In the genomic region with DNA sequence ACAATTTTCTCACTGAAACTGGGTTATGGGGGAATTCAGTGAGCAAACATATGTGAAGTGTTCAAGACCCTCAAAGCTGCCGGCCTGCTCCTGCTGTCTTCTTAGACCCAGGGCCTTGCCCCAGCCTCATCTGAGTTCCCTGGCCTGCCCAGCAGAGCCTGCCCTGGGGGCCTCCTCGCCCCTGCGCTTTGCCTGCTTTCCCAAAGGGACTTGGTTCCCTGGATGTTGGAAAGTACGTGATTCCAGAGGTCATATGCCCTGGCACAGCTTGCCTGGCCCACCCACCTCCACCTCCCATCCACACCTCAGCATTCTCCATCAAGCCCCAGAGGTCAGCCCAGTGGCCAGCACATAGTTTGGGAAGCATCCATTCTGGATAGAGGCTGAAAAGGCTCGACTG, we compare ENCODE assay signal across 19 cellular contexts. TPM values are rescaled to one million over a fixed set of nuclear protein-coding genes. Genes with fewer than 3 reads are reported as not detected.
DNase-seq lines count a peak whose midpoint lies in the region; ATAC-seq, FAIRE-seq and TF ChIP-seq lines count a peak whose summit lies in the region.
"Had no signal": no experiment of that assay in that cellular context is flagged by ENCODE, and none has a peak within 500 bp of the region (broad histone marks: within the 10 kb centered on the region; RNA-seq: fewer than 3 reads in every experiment).

No MANE protein-coding gene starts in this region.

- no peaks in the 10 kb centered on the region for H3K4me1 Mint-ChIP-seq in MCF 10A (ENCODE audit: insufficient read depth, unreplicated experiment)

- intact Hi-C loops in breast epithelium (cut with DNase I; ENCODE audit: low total_unique reads) (no loop called here), MCF 10A (cut with micrococcal nuclease) (no loop called here), kidney (cut with DNase I) (loop anchor here (5.0 kb wide), 1 partner anchor 54 kb away; no protein-coding TSS in a partner anchor), gastrocnemius medialis (cut with DNase I; ENCODE audit: low total_unique reads) (no loop called here), uterus (cut with DNase I; ENCODE audit: low total_unique reads) (loop anchor here (5.0 kb wide), 1 partner anchor 49 kb away; no protein-coding TSS in a partner anchor)

- TF ChIP-seq CTCF in breast epithelium (IDR thresholded peaks at IDR 0.05) (no peak), MCF 10A (IDR thresholded peaks at IDR 0.05; ENCODE audit: unreplicated experiment) (no peak), kidney (IDR thresholded peaks at IDR 0.05; ENCODE audit: borderline replicate concordance, extremely low read depth, insufficient read depth) (no peak), gastrocnemius medialis (IDR thresholded peaks at IDR 0.05 in 4 of 5, conservative IDR thresholded peaks at IDR 0.05 in 1 of 5) (no peak), uterus (IDR thresholded peaks at IDR 0.05) (no peak)

- BruUV-seq in MCF 10A (replicated peaks; lab: Mats Ljungman, UMichigan): no TSS peak

- POLR2A ChIA-PET in MCF 10A (lab: Yijun Ruan, JAX): interaction anchor here (1.0 kb wide), 1 partner anchor 9 kb away, joined by 4 read pairs; no protein-coding TSS in a partner anchor

- DNase-seq in breast epithelium (ENCODE audit: low spot score in 2 of 2): no peak
- no peak for DNase-seq in MCF 10A (ENCODE audit: unreplicated experiment)
- peak; percentile 67 for DNase-seq in kidney
- DNase-seq in gastrocnemius medialis: no peak
- no peak for DNase-seq in uterus
- DNase-seq in NCI-H1105 treated with DMSO at 0.1 percent for 48 hours (lab: John Stamatoyannopoulos, UW): no peak
- DNase-seq in activated effector memory CD4-positive, alpha-beta T cell treated with anti-CD3 and anti-CD28 coated beads, Interleukin-2, amount 50 U/mL, for 16 hours: no peak
- DNase-seq in activated CD4-positive, alpha-beta T cell treated with anti-CD3 and anti-CD28 coated beads for 1 hour: no peak
- DNase-seq: DMS 273 treated with DMSO at 0.1 percent for 48 hours, Kasumi-1, NCI-H1436, NCI-H2029 treated with DMSO at 0.1 percent for 48 hours, NCI-H510A, NCI-H82, SHP77 treated with DMSO at 0.1 percent for 48 hours had no signal

- H3K4me3 Mint-ChIP-seq in MCF 10A (ENCODE audit: unreplicated experiment): no peak overlapping the region

- TF ChIP-seq POLR2A in breast epithelium (IDR thresholded peaks at IDR 0.05) (no peak), gastrocnemius medialis (IDR thresholded peaks at IDR 0.05) (no peak), uterus (IDR thresholded peaks at IDR 0.05) (no peak)

- H3K36me3 ChIP-seq in breast epithelium (no peaks in the 10 kb centered on the region), kidney (ENCODE audit: control insufficient read depth in 1 of 2, insufficient read depth in 2 of 2, low read length in 2 of 2) (peaks cover 6 to 7% of the 10 kb centered on the region in 2 donors), gastrocnemius medialis (no peaks in the 10 kb centered on the region), uterus (no peaks in the 10 kb centered on the region)

- in situ Hi-C loops in gastrocnemius medialis (cut with MboI; ENCODE audit: low sequenced_read_pairs in 4 of 4): loop anchor here (5.0 kb wide), 1 partner anchor 54 kb away; no protein-coding TSS in a partner anchor

- ATAC-seq in gastrocnemius medialis: no peak

- no peaks in the 10 kb centered on the region for H3K9me3 ChIP-seq in breast epithelium
- H3K9me3 ChIP-seq in kidney (ENCODE audit: control insufficient read depth in 1 of 2, low read length in 2 of 2): no peaks in the 10 kb centered on the region
- H3K9me3 ChIP-seq in gastrocnemius medialis: no peaks in the 10 kb centered on the region
- H3K9me3 ChIP-seq in uterus: no peaks in the 10 kb centered on the region

- H3K27ac ChIP-seq in breast epithelium (peak overlapping the region; percentile 71 to 90), kidney (ENCODE audit: low read depth in 2 of 2, low read length in 2 of 2) (no peak overlapping the region), gastrocnemius medialis (peak overlapping the region; percentile 21 to 57 (median 42)), uterus (peak overlapping the region; percentile 71 to 73)
- H3K27ac ChIP-seq: 22Rv1 had no signal

- H3K9ac ChIP-seq in kidney (ENCODE audit: low read length in 2 of 2): no peak overlapping the region

- H3K9me3 Mint-ChIP-seq in MCF 10A (ENCODE audit: unreplicated experiment): no peaks in the 10 kb centered on the region

- H3K27ac Mint-ChIP-seq in MCF 10A (ENCODE audit: low read depth, unreplicated experiment): no peak overlapping the region

- H3K4me3 ChIP-seq in breast epithelium: no peak overlapping the region
- H3K4me3 ChIP-seq in kidney (ENCODE audit: low read length in 2 of 2): no peak overlapping the region
- H3K4me3 ChIP-seq in gastrocnemius medialis: no peak overlapping the region
- H3K4me3 ChIP-seq in uterus: no peak overlapping the region

- CTCF ChIA-PET in MCF 10A (lab: Yijun Ruan, JAX): interaction anchor here (0.7 to 22.1 kb wide), 7 partner anchors 8 to 90 kb away, joined by 3 to 526 read pairs (median 6); no protein-coding TSS in a partner anchor

- no peak for FAIRE-seq in kidney (lab: Jason Lieb, UNC)
- FAIRE-seq: H54, RCC 7860 had no signal

- no peaks in the 10 kb centered on the region for H3K27me3 ChIP-seq in breast epithelium
- H3K27me3 ChIP-seq in gastrocnemius medialis: no peaks in the 10 kb centered on the region
- no peaks in the 10 kb centered on the region for H3K27me3 ChIP-seq in uterus

- H3K4me1 ChIP-seq in breast epithelium (no peaks in the 10 kb centered on the region), kidney (ENCODE audit: control insufficient read depth in 1 of 2, insufficient read depth in 1 of 2, low read depth in 1 of 2, low read length in 2 of 2) (peaks cover 0 to 6% of the 10 kb centered on the region in 2 donors), gastrocnemius medialis (peaks cover 16 to 22% of the 10 kb centered on the region in 2 donors), uterus (peaks cover 0 to 7% of the 10 kb centered on the region in 2 donors)

- H3K36me3 Mint-ChIP-seq in MCF 10A (ENCODE audit: insufficient read depth, unreplicated experiment): no peaks in the 10 kb centered on the region

- no peaks in the 10 kb centered on the region for H3K27me3 Mint-ChIP-seq in MCF 10A (ENCODE audit: insufficient read depth, unreplicated experiment)

RNA-seq across cellular contexts. Expression of a gene that starts 13.7 kb away (rescaled TPM):
- 1 to 10 TPM in 2 of 3 donors, not detected in 1; 3.9 to 7.0 TPM for total RNA-seq in breast epithelium
- total RNA-seq in MCF 10A (2022): not detected in 2 replicates
- 0.85 TPM for total RNA-seq in kidney
- 1.2 TPM for polyA plus RNA-seq in kidney (ENCODE audit: insufficient read depth, low read depth, low replicate concordance)
- not detected for total RNA-seq in gastrocnemius medialis
- total RNA-seq in uterus: under 1 TPM in 1 of 4 donors, not detected in 3; 0.85 TPM
- total RNA-seq: Daoy had no signal

RNA-seq across cellular contexts. Expression of a gene that starts 15.4 kb away (rescaled TPM):
- total RNA-seq in breast epithelium: 10 to 100 TPM; 19.8 to 35.1 (median 33.3) TPM
- 21.6 and 34.8 TPM in 2 replicates for total RNA-seq in MCF 10A (2022)
- total RNA-seq in kidney: 48.2 TPM
- polyA plus RNA-seq in kidney (ENCODE audit: insufficient read depth, low read depth, low replicate concordance): 78.1 TPM
- 10 to 100 TPM in 3 of 4 donors, 1 to 10 TPM in 1; 8.7 to 17.5 (median 10.1) TPM for total RNA-seq in gastrocnemius medialis
- total RNA-seq in uterus: 10 to 100 TPM; 29.2 to 90.1 (median 44.6) TPM

Comparison
In these comparisons a context has a peak if more than half of its experiments do, and no peak if none do; other contexts are left out.
1. H3K27ac ChIP-seq: peak in breast epithelium (2 of 2), gastrocnemius medialis (4 of 4) and uterus (2 of 2); none in kidney (0 of 2).
2. intact Hi-C loops: an anchor here in kidney (5.0 kb wide) and uterus (5.0 kb wide); none called in breast epithelium, MCF 10A and gastrocnemius medialis.